Comparison of ENCODE assay signal across 1 cellular context in genomic region chr12:63668028-63668799, GRCh38.
A peak's percentile ranks its signal among the peaks of the same experiment; 100 is the strongest.
TF ChIP-seq lines count a peak whose summit lies in the region.

TSS of gene DPY19L2 (minus strand) at chr12:63668493. CDS start at chr12:63668393, 100 bp downstream.

TF ChIP-seq in A549, 52 proteins besides CTCF, POLR2A, EP300 and RAD21 (continued from another document):
- TF ChIP-seq HOXA7 (CRISPR knock-in tag; IDR thresholded peaks at IDR 0.05) (no peak), ZSCAN20 (CRISPR knock-in tag; IDR thresholded peaks at IDR 0.05) (no peak), PHF8 (IDR thresholded peaks at IDR 0.05; ENCODE audit: borderline replicate concordance, low read depth) (peak; percentile 44; the same call in 1 of the 2 replicates), RNF2 (IDR thresholded peaks at IDR 0.05; ENCODE audit: borderline replicate concordance, low read depth) (no peak), MAX (IDR thresholded peaks at IDR 0.05) (peak; percentile 96), CHD2 (IDR thresholded peaks at IDR 0.05; ENCODE audit: low read length, partially characterized antibody) (no peak), CBX8 (IDR thresholded peaks at IDR 0.05) (no peak), JUN (IDR thresholded peaks at IDR 0.05) (peak in 1 of 2 experiments; percentile 71; a peak in 2 of 5 replicates), FOXS1 (CRISPR knock-in tag; IDR thresholded peaks at IDR 0.05) (no peak), MYC (IDR thresholded peaks at IDR 0.05; ENCODE audit: borderline replicate concordance, low read length) (no peak), NPAS2 (CRISPR knock-in tag; IDR thresholded peaks at IDR 0.05; ENCODE audit: borderline replicate concordance) (no peak), HEYL (CRISPR knock-in tag; IDR thresholded peaks at IDR 0.05) (no peak), NR3C1 (IDR thresholded peaks at IDR 0.05) (no peak), NFE2L2 (conservative IDR thresholded peaks at IDR 0.05; ENCODE audit: low read length) (no peak), KDM5A (IDR thresholded peaks at IDR 0.05) (no peak), GATA3 (IDR thresholded peaks at IDR 0.05; ENCODE audit: borderline replicate concordance) (0 out of 2 replicates have a peak, but pooled peaks have one; percentile 9), MAZ (IDR thresholded peaks at IDR 0.05; ENCODE audit: borderline replicate concordance, low read depth, low read length) (no peak), EHF (CRISPR knock-in tag; IDR thresholded peaks at IDR 0.05) (no peak), EHMT2 (IDR thresholded peaks at IDR 0.05; ENCODE audit: low read depth) (no peak), TP53 (CRISPR knock-in tag; IDR thresholded peaks at IDR 0.05) (no peak), RARB (CRISPR knock-in tag; IDR thresholded peaks at IDR 0.05) (no peak), TFCP2L1 (CRISPR knock-in tag; IDR thresholded peaks at IDR 0.05) (no peak), USF2 (IDR thresholded peaks at IDR 0.05) (peak; percentile 64)
- TF ChIP-seq, protein P1, sequence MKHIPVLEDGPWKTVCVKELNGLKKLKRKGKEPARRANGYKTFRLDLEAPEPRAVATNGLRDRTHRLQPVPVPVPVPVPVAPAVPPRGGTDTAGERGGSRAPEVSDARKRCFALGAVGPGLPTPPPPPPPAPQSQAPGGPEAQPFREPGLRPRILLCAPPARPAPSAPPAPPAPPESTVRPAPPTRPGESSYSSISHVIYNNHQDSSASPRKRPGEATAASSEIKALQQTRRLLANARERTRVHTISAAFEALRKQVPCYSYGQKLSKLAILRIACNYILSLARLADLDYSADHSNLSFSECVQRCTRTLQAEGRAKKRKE (CRISPR knock-in tag; IDR thresholded peaks at IDR 0.05; ENCODE audit: low read depth) = no peak
- TF ChIP-seq, protein P2, sequence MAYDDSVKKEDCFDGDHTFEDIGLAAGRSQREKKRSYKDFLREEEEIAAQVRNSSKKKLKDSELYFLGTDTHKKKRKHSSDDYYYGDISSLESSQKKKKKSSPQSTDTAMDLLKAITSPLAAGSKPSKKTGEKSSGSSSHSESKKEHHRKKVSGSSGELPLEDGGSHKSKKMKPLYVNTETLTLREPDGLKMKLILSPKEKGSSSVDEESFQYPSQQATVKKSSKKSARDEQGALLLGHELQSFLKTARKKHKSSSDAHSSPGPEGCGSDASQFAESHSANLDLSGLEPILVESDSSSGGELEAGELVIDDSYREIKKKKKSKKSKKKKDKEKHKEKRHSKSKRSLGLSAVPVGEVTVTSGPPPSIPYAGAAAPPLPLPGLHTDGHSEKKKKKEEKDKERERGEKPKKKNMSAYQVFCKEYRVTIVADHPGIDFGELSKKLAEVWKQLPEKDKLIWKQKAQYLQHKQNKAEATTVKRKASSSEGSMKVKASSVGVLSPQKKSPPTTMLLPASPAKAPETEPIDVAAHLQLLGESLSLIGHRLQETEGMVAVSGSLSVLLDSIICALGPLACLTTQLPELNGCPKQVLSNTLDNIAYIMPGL (CRISPR knock-in tag; IDR thresholded peaks at IDR 0.05; ENCODE audit: borderline replicate concordance) = no peak
- TF ChIP-seq, protein P3, sequence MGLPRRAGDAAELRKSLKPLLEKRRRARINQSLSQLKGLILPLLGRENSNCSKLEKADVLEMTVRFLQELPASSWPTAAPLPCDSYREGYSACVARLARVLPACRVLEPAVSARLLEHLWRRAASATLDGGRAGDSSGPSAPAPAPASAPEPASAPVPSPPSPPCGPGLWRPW (IDR thresholded peaks at IDR 0.05) = no peak
